13 cellular contexts compared by ENCODE assay signal in the genomic region with DNA sequence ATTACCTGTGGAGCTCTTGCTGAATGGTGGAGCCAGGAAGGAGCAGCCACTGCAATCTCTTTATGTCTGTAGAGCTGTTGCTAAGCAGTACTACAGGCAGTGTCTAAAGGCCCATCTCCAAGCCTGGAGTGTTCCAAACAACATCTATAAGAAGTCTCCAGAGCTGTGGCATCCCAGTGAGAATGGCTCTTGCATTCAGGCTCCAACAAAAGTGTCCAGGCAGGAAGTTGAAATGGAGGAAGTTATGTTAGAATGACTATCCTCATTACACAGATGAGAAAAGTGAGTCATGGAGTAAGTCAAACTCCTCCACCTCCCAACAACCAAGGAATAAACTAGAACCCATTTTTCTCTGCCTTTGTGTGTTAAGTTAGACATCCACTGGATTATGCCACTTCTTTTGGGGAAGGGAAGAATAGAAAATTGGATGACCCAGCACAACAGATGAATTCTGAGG.
A peak's percentile ranks its signal among the peaks of the same experiment; 100 is the strongest.
DNase-seq lines count a peak whose midpoint lies in the region; ATAC-seq and TF ChIP-seq lines count a peak whose summit lies in the region.
"Had no signal": no experiment of that assay in that cellular context is flagged by ENCODE, and none has a peak within 500 bp of the region (broad histone marks: within the 10 kb centered on the region; RNA-seq: fewer than 3 reads in every experiment).

No MANE protein-coding gene starts in this region.

- no peaks in the 10 kb centered on the region for H3K79me2 ChIP-seq in mesendoderm (ENCODE audit: control insufficient read depth, insufficient read depth, low read length)

- no peak for TF ChIP-seq CTCF in AG09309 (IDR thresholded peaks at IDR 0.05; ENCODE audit: control insufficient read depth, insufficient read depth, low read depth, low read length, missing control alignments)

- ATAC-seq in GM18870 (IDR thresholded peaks at IDR 0.05; ENCODE audit: unreplicated experiment) (no peak), HG02588 (IDR thresholded peaks at IDR 0.05; ENCODE audit: unreplicated experiment) (no peak), GM18502 (IDR thresholded peaks at IDR 0.05; ENCODE audit: poor library complexity, unreplicated experiment) (no peak)
- ATAC-seq: activated CD8-positive, alpha-beta memory T cell treated with anti-CD3 and anti-CD28 coated beads, Interleukin-2, amount 10 ng/mL, durations not matched to agents 7 days and 5 days; left lobe of liver; stimulated activated naive CD8-positive, alpha-beta T cell treated with anti-CD3 and anti-CD28 coated beads, Interleukin-15, amount 100 ng/mL, for 72 hours had no signal

- no peak overlapping the region for H2BK15ac ChIP-seq in mesendoderm (replicated peaks; ENCODE audit: low read depth)

- no peak overlapping the region for H4K8ac ChIP-seq in mesendoderm (ENCODE audit: low read depth, low read length)

- H3K9ac ChIP-seq in mesendoderm (ENCODE audit: low read length), result no peak overlapping the region
- H3K9ac ChIP-seq: KMS-11 had no signal

- H3K27ac ChIP-seq in mesendoderm (ENCODE audit: low read depth, low read length), result no peak overlapping the region
- H3K27ac ChIP-seq: KMS-11 had no signal

- no peak overlapping the region for H2AK5ac ChIP-seq in mesendoderm (ENCODE audit: low read length)

- H3K27me3 ChIP-seq in MG63, result no peaks in the 10 kb centered on the region
- no peaks in the 10 kb centered on the region for H3K27me3 ChIP-seq in mesendoderm (ENCODE audit: insufficient read depth, low read length, poor library complexity)

- H3K4me2 ChIP-seq in mesendoderm (ENCODE audit: low read length), result no peak overlapping the region
- H3K4me2 ChIP-seq: KMS-11 had no signal

- DNase-seq in AG09309 (ENCODE audit: low read depth), result no peak
- peak; percentile 36 for DNase-seq in MG63
- peak; percentile 50 for DNase-seq in amniotic epithelial cell (ENCODE audit: low read depth)
- DNase-seq in mesendoderm, result no peak
- DNase-seq in T-helper 2 cell, result no peak
- DNase-seq: activated CD8-positive, alpha-beta memory T cell treated with anti-CD3 and anti-CD28 coated beads, Interleukin-2, amount 10 ng/mL, durations not matched to agents 7 days and 5 days; small intestine; stimulated activated naive CD8-positive, alpha-beta T cell treated with anti-CD3 and anti-CD28 coated beads, Interleukin-15, amount 100 ng/mL, for 72 hours had no signal

- no peak overlapping the region for H3K56ac ChIP-seq in mesendoderm (ENCODE audit: low read length)

- H3K4me3 ChIP-seq in AG09309 (ENCODE audit: control insufficient read depth, low read depth, low read length), result peak overlapping the region; percentile 4
- H3K4me3 ChIP-seq in MG63, result peak overlapping the region; percentile 32
- no peak overlapping the region for H3K4me3 ChIP-seq in mesendoderm (ENCODE audit: low read length)

- no peak overlapping the region for H3K4ac ChIP-seq in mesendoderm (ENCODE audit: low read depth, low read length)

- H3K36me3 ChIP-seq in MG63 (no peaks in the 10 kb centered on the region), mesendoderm (ENCODE audit: control insufficient read depth, insufficient read depth, low read length) (no peaks in the 10 kb centered on the region)

- no peak overlapping the region for H2BK5ac ChIP-seq in mesendoderm (ENCODE audit: low read length)

- peaks cover 2% of the 10 kb centered on the region for H3K4me1 ChIP-seq in mesendoderm (ENCODE audit: control insufficient read depth, low read depth, low read length)

- no peak overlapping the region for H4K5ac ChIP-seq in mesendoderm (ENCODE audit: low read length)

- H3K9me3 ChIP-seq in MG63, result no peaks in the 10 kb centered on the region

- H2BK120ac ChIP-seq in mesendoderm (ENCODE audit: low read depth, low read length), result peak overlapping the region; percentile 1

- H3K23ac ChIP-seq in mesendoderm (ENCODE audit: low read length), result no peak overlapping the region

- H3K79me1 ChIP-seq in mesendoderm (ENCODE audit: low read length), result no peaks in the 10 kb centered on the region

- no peak overlapping the region for H3K18ac ChIP-seq in mesendoderm (ENCODE audit: low read length)

Comparison
In these comparisons a context has a peak if more than half of its experiments do, and no peak if none do; other contexts are left out.
1. DNase-seq: peak in MG63 (single experiment) and amniotic epithelial cell (single experiment); none in AG09309 (single experiment), mesendoderm (single experiment) and T-helper 2 cell (0 of 5).